In the genomic region with DNA sequence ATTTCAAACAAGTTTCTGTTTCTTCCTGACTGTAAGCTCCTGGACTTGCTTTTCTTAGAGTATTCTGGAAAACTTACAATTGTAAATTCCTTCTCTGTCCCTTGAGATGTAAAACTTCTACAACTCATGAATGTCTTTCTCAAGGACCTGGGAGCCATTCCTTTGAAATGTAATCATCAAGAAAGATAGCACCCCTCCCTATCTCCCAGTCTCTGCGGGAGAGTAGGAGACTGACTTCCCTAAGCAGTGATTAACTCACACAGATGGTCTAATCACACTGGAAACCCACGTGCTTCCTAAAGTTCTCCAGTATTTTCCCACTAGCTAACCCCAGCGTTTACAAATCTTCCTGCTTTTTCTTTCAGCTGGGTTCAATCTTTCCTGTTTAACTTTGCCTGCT, we compare ENCODE assay signal across 23 cellular contexts.
A peak's percentile ranks its signal among the peaks of the same experiment; 100 is the strongest.
DNase-seq lines count a peak whose midpoint lies in the region; ATAC-seq and TF ChIP-seq lines count a peak whose summit lies in the region.
"Had no signal": no experiment of that assay in that cellular context is flagged by ENCODE, and none has a peak within 500 bp of the region (broad histone marks: within the 10 kb centered on the region; RNA-seq: fewer than 3 reads in every experiment).

No MANE protein-coding gene starts in this region.

- H3K4me3 Mint-ChIP-seq in endodermal cell: no peak overlapping the region
- H3K4me3 Mint-ChIP-seq: activated naive CD4-positive, alpha-beta T cell treated with anti-CD3 and anti-CD28 coated beads, Interleukin-2, amount 10 ng/mL, durations not matched to agents 7 days and 5 days; immature natural killer cell; nephron; stimulated activated effector memory CD8-positive, alpha-beta T cell treated with anti-CD3 and anti-CD28 coated beads, Interleukin-12 subunit alpha, Interleukin-12 subunit beta, amount 100 ng/mL, for 72 hours had no signal

- no peaks in the 10 kb centered on the region for H3K27me3 ChIP-seq in endodermal cell (ENCODE audit: control insufficient read depth, insufficient read depth, low read length, poor library complexity, severe bottlenecking)
- H3K27me3 ChIP-seq: cardiac muscle cell, Peyer's patch, thyroid gland had no signal

- no peak for ATAC-seq in GM21390 (IDR thresholded peaks at IDR 0.05; ENCODE audit: unreplicated experiment)
- no peak for ATAC-seq in GM21423 (IDR thresholded peaks at IDR 0.05; ENCODE audit: unreplicated experiment)
- ATAC-seq: gastroesophageal sphincter; K562; SK-N-SH treated with all-trans-retinoic acid at 6 μM for 48 hours; stimulated activated effector memory CD8-positive, alpha-beta T cell treated with anti-CD3 and anti-CD28 coated beads, Interleukin-12 subunit alpha, Interleukin-12 subunit beta, amount 100 ng/mL, for 72 hours had no signal

- H3K36me3 Mint-ChIP-seq in endodermal cell (ENCODE audit: low read depth): peaks cover 18% of the 10 kb centered on the region
- H3K36me3 Mint-ChIP-seq: activated naive CD4-positive, alpha-beta T cell treated with anti-CD3 and anti-CD28 coated beads, Interleukin-2, amount 10 ng/mL, durations not matched to agents 7 days and 5 days; immature natural killer cell; stimulated activated effector memory CD8-positive, alpha-beta T cell treated with anti-CD3 and anti-CD28 coated beads, Interleukin-12 subunit alpha, Interleukin-12 subunit beta, amount 100 ng/mL, for 72 hours had no signal

- WGBS in endodermal cell (ENCODE audit: insufficient coverage in 1 of 2, insufficient read length in 1 of 2), 2 experiments: 1 to 5% methylated on average over 3 of the region's 3 CpGs

- no peak overlapping the region for H3K9ac ChIP-seq in endodermal cell (ENCODE audit: extremely low read depth, low read length, poor library complexity, severe bottlenecking)

- no peak overlapping the region for H3K4me3 ChIP-seq in endodermal cell (ENCODE audit: low read length)
- H3K4me3 ChIP-seq: cardiac muscle cell, gastroesophageal sphincter, K562, Peyer's patch, prostate gland, thyroid gland had no signal

- TF ChIP-seq CTCF in endodermal cell (conservative IDR thresholded peaks at IDR 0.05): no peak

- no peak overlapping the region for H3K27ac ChIP-seq in endodermal cell (ENCODE audit: low read depth, low read length)
- H3K27ac ChIP-seq: cardiac muscle cell, gastroesophageal sphincter, Peyer's patch, prostate gland, thyroid gland had no signal

- H3K9me3 Mint-ChIP-seq in endodermal cell: no peaks in the 10 kb centered on the region
- H3K9me3 Mint-ChIP-seq: nephron had no signal

- H3K4me1 Mint-ChIP-seq in endodermal cell: peaks cover 23% of the 10 kb centered on the region
- H3K4me1 Mint-ChIP-seq: activated naive CD4-positive, alpha-beta T cell treated with anti-CD3 and anti-CD28 coated beads, Interleukin-2, amount 10 ng/mL, durations not matched to agents 7 days and 5 days; immature natural killer cell; stimulated activated effector memory CD8-positive, alpha-beta T cell treated with anti-CD3 and anti-CD28 coated beads, Interleukin-12 subunit alpha, Interleukin-12 subunit beta, amount 100 ng/mL, for 72 hours had no signal

- H3K9me3 ChIP-seq in endodermal cell (ENCODE audit: control insufficient read depth, low read length): no peaks in the 10 kb centered on the region
- H3K9me3 ChIP-seq: gastroesophageal sphincter, Peyer's patch, prostate gland, thyroid gland had no signal

- peaks cover 8% of the 10 kb centered on the region for H3K4me1 ChIP-seq in endodermal cell (ENCODE audit: control insufficient read depth, insufficient read depth, low read length)
- H3K4me1 ChIP-seq: Peyer's patch, prostate gland, thyroid gland had no signal

- DNase-seq in ELR (ENCODE audit: low read depth) (peak; percentile 47), NCI-H69 (lab: John Stamatoyannopoulos, UW) (peak; percentile 21), endodermal cell (peak; percentile 74), kidney glomerular epithelial cell (lab: John Stamatoyannopoulos, UW) (peak; percentile 46), NCI-H2196 treated with DMSO at 0.1 percent for 48 hours (lab: John Stamatoyannopoulos, UW; ENCODE audit: unreplicated experiment) (no peak), AML-193 (lab: John Stamatoyannopoulos, UW) (no peak)
- DNase-seq: activated CD4-positive, alpha-beta T cell treated with anti-CD3 and anti-CD28 coated beads for 48 hours; activated naive CD4-positive, alpha-beta T cell treated with anti-CD3 and anti-CD28 coated beads, Interleukin-2, amount 10 ng/mL, durations not matched to agents 7 days and 5 days; effector CD4-positive, alpha-beta T cell; immature natural killer cell; NCI-H1092 treated with DMSO at 0.1 percent for 48 hours; NCI-H748 treated with DMSO at 0.1 percent for 48 hours; Peyer's patch; thyroid gland had no signal

- H3K27me3 Mint-ChIP-seq in endodermal cell (ENCODE audit: insufficient read depth): peaks cover 81% of the 10 kb centered on the region

- peaks cover 26% of the 10 kb centered on the region for H3K36me3 ChIP-seq in endodermal cell (ENCODE audit: control insufficient read depth, insufficient read depth, low read length)
- H3K36me3 ChIP-seq: gastroesophageal sphincter, Peyer's patch, prostate gland, thyroid gland had no signal

- H3K27ac Mint-ChIP-seq in endodermal cell: no peak overlapping the region
- H3K27ac Mint-ChIP-seq: activated naive CD4-positive, alpha-beta T cell treated with anti-CD3 and anti-CD28 coated beads, Interleukin-2, amount 10 ng/mL, durations not matched to agents 7 days and 5 days; immature natural killer cell; stimulated activated effector memory CD8-positive, alpha-beta T cell treated with anti-CD3 and anti-CD28 coated beads, Interleukin-12 subunit alpha, Interleukin-12 subunit beta, amount 100 ng/mL, for 72 hours had no signal

Comparison
In these comparisons a context has a peak if more than half of its experiments do, and no peak if none do; other contexts are left out.
1. DNase-seq: peak in ELR (single experiment), NCI-H69 (single experiment), endodermal cell (single experiment) and kidney glomerular epithelial cell (single experiment); none in NCI-H2196 treated with DMSO at 0.1 percent for 48 hours (single experiment) and AML-193 (0 of 2).